In the genomic region with DNA sequence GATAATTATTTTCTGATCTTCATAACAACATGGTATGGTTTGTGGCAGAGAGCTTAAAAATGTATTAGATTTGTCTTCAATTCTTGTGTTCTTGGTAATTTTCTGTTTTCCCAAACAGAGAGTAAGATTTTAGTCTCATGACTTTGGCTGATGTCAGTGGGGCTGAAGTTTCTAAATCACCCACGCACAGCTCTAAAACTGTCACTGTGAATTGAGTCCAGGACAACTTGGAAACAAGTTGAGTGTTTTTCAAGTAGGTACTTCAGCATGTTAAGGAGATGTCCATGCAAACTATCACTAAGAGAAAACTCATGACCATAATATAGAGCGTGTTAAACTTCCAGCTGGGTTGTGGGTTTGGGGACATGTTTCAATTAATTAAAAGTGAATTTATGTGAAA, we compare ENCODE assay signal across 1 cellular context.
TF ChIP-seq lines count a peak whose summit lies in the region.

No MANE protein-coding gene starts in this region.

TF ChIP-seq in GM12878, 131 proteins besides CTCF, POLR2A, EP300 and RAD21 (continued from another document and continues in another):
- TF ChIP-seq, protein P1, sequence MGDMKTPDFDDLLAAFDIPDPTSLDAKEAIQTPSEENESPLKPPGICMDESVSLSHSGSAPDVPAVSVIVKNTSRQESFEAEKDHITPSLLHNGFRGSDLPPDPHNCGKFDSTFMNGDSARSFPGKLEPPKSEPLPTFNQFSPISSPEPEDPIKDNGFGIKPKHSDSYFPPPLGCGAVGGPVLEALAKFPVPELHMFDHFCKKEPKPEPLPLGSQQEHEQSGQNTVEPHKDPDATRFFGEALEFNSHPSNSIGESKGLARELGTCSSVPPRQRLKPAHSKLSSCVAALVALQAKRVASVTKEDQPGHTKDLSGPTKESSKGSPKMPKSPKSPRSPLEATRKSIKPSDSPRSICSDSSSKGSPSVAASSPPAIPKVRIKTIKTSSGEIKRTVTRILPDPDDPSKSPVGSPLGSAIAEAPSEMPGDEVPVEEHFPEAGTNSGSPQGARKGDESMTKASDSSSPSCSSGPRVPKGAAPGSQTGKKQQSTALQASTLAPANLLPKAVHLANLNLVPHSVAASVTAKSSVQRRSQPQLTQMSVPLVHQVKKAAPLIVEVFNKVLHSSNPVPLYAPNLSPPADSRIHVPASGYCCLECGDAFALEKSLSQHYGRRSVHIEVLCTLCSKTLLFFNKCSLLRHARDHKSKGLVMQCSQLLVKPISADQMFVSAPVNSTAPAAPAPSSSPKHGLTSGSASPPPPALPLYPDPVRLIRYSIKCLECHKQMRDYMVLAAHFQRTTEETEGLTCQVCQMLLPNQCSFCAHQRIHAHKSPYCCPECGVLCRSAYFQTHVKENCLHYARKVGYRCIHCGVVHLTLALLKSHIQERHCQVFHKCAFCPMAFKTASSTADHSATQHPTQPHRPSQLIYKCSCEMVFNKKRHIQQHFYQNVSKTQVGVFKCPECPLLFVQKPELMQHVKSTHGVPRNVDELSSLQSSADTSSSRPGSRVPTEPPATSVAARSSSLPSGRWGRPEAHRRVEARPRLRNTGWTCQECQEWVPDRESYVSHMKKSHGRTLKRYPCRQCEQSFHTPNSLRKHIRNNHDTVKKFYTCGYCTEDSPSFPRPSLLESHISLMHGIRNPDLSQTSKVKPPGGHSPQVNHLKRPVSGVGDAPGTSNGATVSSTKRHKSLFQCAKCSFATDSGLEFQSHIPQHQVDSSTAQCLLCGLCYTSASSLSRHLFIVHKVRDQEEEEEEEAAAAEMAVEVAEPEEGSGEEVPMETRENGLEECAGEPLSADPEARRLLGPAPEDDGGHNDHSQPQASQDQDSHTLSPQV (IDR thresholded peaks at IDR 0.05) = 0 out of 2 replicates have a peak, but pooled peaks have one; percentile 2
- TF ChIP-seq MEF2A (IDR thresholded peaks at IDR 0.05; ENCODE audit: insufficient read depth, low read depth, low read length) (0 out of 2 replicates have a peak, but pooled peaks have one; percentile 36), NFXL1 (IDR thresholded peaks at IDR 0.05; ENCODE audit: borderline replicate concordance) (no peak), IKZF1 (conservative IDR thresholded peaks at IDR 0.05) (peak; percentile 64), EGR1 (IDR thresholded peaks at IDR 0.05; ENCODE audit: borderline replicate concordance in 1 of 2, low read depth in 2 of 2, low read length in 2 of 2) (peak in 1 of 2 experiments; percentile 83; a peak in 1 of 3 replicates), NFIC (IDR thresholded peaks at IDR 0.05; ENCODE audit: low read depth, low read length) (peak; percentile 49), BCL11A (IDR thresholded peaks at IDR 0.05; ENCODE audit: low read depth, low read length) (0 out of 2 replicates have a peak, but pooled peaks have one; percentile 13), EED (IDR thresholded peaks at IDR 0.05; ENCODE audit: low read depth) (0 out of 2 replicates have a peak, but pooled peaks have one; percentile 25), ZNF274 (IDR thresholded peaks at IDR 0.05; ENCODE audit: insufficient read depth, insufficient read length) (no peak), FOXM1 (IDR thresholded peaks at IDR 0.05; ENCODE audit: low read depth, low read length) (peak; percentile 61; the same call in 1 of the 2 replicates), CHD2 (IDR thresholded peaks at IDR 0.05; ENCODE audit: borderline replicate concordance, low read depth, low read length) (peak; percentile 51; the same call in 1 of the 2 replicates), STAT3 (IDR thresholded peaks at IDR 0.05; ENCODE audit: low read depth, low read length) (no peak), SMAD1 (IDR thresholded peaks at IDR 0.05; ENCODE audit: low read depth, partially characterized antibody) (peak; percentile 50), E4F1 (IDR thresholded peaks at IDR 0.05; ENCODE audit: borderline replicate concordance, partially characterized antibody) (no peak), JUNB (IDR thresholded peaks at IDR 0.05) (no peak), SUPT20H (IDR thresholded peaks at IDR 0.05; ENCODE audit: borderline replicate concordance, control insufficient read depth, low read depth, low read length) (no peak), POLR2AphosphoS5 (IDR thresholded peaks at IDR 0.05; ENCODE audit: low read length) (peak; percentile 60; the same call in 1 of the 2 replicates), RBBP5 (conservative IDR thresholded peaks at IDR 0.05) (no peak), MEF2B (IDR thresholded peaks at IDR 0.05; ENCODE audit: partially characterized antibody, poor library complexity, severe bottlenecking) (peak; percentile 30), MTA2 (IDR thresholded peaks at IDR 0.05; ENCODE audit: low read depth) (peak; percentile 29; the same call in 1 of the 2 replicates), BHLHE40 (IDR thresholded peaks at IDR 0.05; ENCODE audit: borderline replicate concordance in 1 of 2, low read depth in 2 of 2, low read length in 1 of 2) (peak; percentile 35 to 53; a peak in 1 of 4 replicates), POU2F2 (IDR thresholded peaks at IDR 0.05; ENCODE audit: borderline replicate concordance, low read depth, low read length) (0 out of 3 replicates have a peak, but pooled peaks have one; percentile 13), PAX5 (IDR thresholded peaks at IDR 0.05; ENCODE audit: borderline replicate concordance, low read depth, low read length) (0 out of 2 replicates have a peak, but pooled peaks have one; percentile 36), CEBPB (IDR thresholded peaks at IDR 0.05; ENCODE audit: borderline replicate concordance in 1 of 2, low read depth in 2 of 2, low read length in 2 of 2) (no peak), RUNX3 (IDR thresholded peaks at IDR 0.05; ENCODE audit: low read length) (0 out of 2 replicates have a peak, but pooled peaks have one; percentile 32), MYB (IDR thresholded peaks at IDR 0.05; ENCODE audit: borderline replicate concordance, low read depth, low read length) (no peak), PKNOX1 (IDR thresholded peaks at IDR 0.05) (peak; percentile 59), MLLT1 (IDR thresholded peaks at IDR 0.05) (peak; percentile 47; the same call in 1 of the 2 replicates), NRF1 (conservative IDR thresholded peaks at IDR 0.05; ENCODE audit: low read depth, low read length) (no peak), DPF2 (IDR thresholded peaks at IDR 0.05) (peak; percentile 28; the same call in 1 of the 2 replicates), POLR2AphosphoS2 (IDR thresholded peaks at IDR 0.05; ENCODE audit: low read depth, low read length) (no peak), SUZ12 (IDR thresholded peaks at IDR 0.05; ENCODE audit: unreplicated experiment) (no peak), RAD51 (IDR thresholded peaks at IDR 0.05) (0 out of 2 replicates have a peak, but pooled peaks have one; percentile 18), BMI1 (IDR thresholded peaks at IDR 0.05; ENCODE audit: borderline replicate concordance) (peak; percentile 28; the same call in 1 of the 2 replicates), ATF7 (IDR thresholded peaks at IDR 0.05; ENCODE audit: low read depth) (peak; percentile 82), RELB (IDR thresholded peaks at IDR 0.05; ENCODE audit: low read depth) (peak; percentile 46; the same call in 1 of the 2 replicates)
- TF ChIP-seq, protein P2, sequence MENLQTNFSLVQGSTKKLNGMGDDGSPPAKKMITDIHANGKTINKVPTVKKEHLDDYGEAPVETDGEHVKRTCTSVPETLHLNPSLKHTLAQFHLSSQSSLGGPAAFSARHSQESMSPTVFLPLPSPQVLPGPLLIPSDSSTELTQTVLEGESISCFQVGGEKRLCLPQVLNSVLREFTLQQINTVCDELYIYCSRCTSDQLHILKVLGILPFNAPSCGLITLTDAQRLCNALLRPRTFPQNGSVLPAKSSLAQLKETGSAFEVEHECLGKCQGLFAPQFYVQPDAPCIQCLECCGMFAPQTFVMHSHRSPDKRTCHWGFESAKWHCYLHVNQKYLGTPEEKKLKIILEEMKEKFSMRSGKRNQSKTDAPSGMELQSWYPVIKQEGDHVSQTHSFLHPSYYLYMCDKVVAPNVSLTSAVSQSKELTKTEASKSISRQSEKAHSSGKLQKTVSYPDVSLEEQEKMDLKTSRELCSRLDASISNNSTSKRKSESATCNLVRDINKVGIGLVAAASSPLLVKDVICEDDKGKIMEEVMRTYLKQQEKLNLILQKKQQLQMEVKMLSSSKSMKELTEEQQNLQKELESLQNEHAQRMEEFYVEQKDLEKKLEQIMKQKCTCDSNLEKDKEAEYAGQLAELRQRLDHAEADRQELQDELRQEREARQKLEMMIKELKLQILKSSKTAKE (IDR thresholded peaks at IDR 0.05; ENCODE audit: low read depth, poor library complexity, severe bottlenecking) = peak; percentile 58
- TF ChIP-seq, protein P3, sequence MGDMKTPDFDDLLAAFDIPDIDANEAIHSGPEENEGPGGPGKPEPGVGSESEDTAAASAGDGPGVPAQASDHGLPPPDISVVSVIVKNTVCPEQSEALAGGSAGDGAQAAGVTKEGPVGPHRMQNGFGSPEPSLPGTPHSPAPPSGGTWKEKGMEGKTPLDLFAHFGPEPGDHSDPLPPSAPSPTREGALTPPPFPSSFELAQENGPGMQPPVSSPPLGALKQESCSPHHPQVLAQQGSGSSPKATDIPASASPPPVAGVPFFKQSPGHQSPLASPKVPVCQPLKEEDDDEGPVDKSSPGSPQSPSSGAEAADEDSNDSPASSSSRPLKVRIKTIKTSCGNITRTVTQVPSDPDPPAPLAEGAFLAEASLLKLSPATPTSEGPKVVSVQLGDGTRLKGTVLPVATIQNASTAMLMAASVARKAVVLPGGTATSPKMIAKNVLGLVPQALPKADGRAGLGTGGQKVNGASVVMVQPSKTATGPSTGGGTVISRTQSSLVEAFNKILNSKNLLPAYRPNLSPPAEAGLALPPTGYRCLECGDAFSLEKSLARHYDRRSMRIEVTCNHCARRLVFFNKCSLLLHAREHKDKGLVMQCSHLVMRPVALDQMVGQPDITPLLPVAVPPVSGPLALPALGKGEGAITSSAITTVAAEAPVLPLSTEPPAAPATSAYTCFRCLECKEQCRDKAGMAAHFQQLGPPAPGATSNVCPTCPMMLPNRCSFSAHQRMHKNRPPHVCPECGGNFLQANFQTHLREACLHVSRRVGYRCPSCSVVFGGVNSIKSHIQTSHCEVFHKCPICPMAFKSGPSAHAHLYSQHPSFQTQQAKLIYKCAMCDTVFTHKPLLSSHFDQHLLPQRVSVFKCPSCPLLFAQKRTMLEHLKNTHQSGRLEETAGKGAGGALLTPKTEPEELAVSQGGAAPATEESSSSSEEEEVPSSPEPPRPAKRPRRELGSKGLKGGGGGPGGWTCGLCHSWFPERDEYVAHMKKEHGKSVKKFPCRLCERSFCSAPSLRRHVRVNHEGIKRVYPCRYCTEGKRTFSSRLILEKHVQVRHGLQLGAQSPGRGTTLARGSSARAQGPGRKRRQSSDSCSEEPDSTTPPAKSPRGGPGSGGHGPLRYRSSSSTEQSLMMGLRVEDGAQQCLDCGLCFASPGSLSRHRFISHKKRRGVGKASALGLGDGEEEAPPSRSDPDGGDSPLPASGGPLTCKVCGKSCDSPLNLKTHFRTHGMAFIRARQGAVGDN (IDR thresholded peaks at IDR 0.05) = peak; percentile 69
